ENCODE assay signal across 18 cellular contexts in genomic region chr7:102413611-102414010, GRCh38. TPM values are rescaled to one million over a fixed set of nuclear protein-coding genes. Genes with fewer than 3 reads are reported as not detected.
A peak's percentile ranks its signal among the peaks of the same experiment; 100 is the strongest.
DNase-seq lines count a peak whose midpoint lies in the region; ATAC-seq and TF ChIP-seq lines count a peak whose summit lies in the region.
"Had no signal": no experiment of that assay in that cellular context is flagged by ENCODE, and none has a peak within 500 bp of the region (broad histone marks: within the 10 kb centered on the region; RNA-seq: fewer than 3 reads in every experiment).

No MANE protein-coding gene starts in this region.

- DNase-seq in activated CD8-positive, alpha-beta memory T cell treated with anti-CD3 and anti-CD28 coated beads, Interleukin-2, amount 10 ng/mL, durations not matched to agents 7 days and 5 days, result no peak
- DNase-seq in activated CD8-positive, alpha-beta memory T cell treated with anti-CD3 and anti-CD28 coated beads, Interleukin-2, amount 50 U/mL, for 4 hours, result no peak
- DNase-seq in CD4-positive, alpha-beta T cell, result no peak
- no peak for DNase-seq in activated CD4-positive, alpha-beta memory T cell treated with anti-CD3 and anti-CD28 coated beads for 36 hours
- DNase-seq in naive thymus-derived CD4-positive, alpha-beta T cell, result no peak
- no peak for DNase-seq in RPMI8226
- DNase-seq: DMS79 treated with DMSO at 0.1 percent for 48 hours, GDM1, HCEC 1CT, Kasumi-1, NCI-H187 treated with DMSO at 0.1 percent for 48 hours, NCI-H2171, NCI-H446 treated with DMSO at 0.1 percent for 48 hours, NCI-H748 treated with DMSO at 0.1 percent for 48 hours had no signal

- peak overlapping the region; percentile 56 for H3K27ac Mint-ChIP-seq in activated CD8-positive, alpha-beta memory T cell treated with anti-CD3 and anti-CD28 coated beads, Interleukin-2, amount 10 ng/mL, durations not matched to agents 7 days and 5 days
- peak overlapping the region; percentile 39 for H3K27ac Mint-ChIP-seq in CD4-positive, alpha-beta T cell
- H3K27ac Mint-ChIP-seq in activated CD4-positive, alpha-beta memory T cell treated with anti-CD3 and anti-CD28 coated beads for 36 hours, result peak overlapping the region; percentile 23
- H3K27ac Mint-ChIP-seq in naive thymus-derived CD4-positive, alpha-beta T cell, result peak overlapping the region in 7 of 9 donors; percentile 13 to 96 (median 76)

- no peak overlapping the region for H3K4me3 Mint-ChIP-seq in activated CD8-positive, alpha-beta memory T cell treated with anti-CD3 and anti-CD28 coated beads, Interleukin-2, amount 10 ng/mL, durations not matched to agents 7 days and 5 days
- no peak overlapping the region for H3K4me3 Mint-ChIP-seq in CD4-positive, alpha-beta T cell
- H3K4me3 Mint-ChIP-seq in activated CD4-positive, alpha-beta memory T cell treated with anti-CD3 and anti-CD28 coated beads for 36 hours, result no peak overlapping the region
- no peak overlapping the region for H3K4me3 Mint-ChIP-seq in naive thymus-derived CD4-positive, alpha-beta T cell
- H3K4me3 Mint-ChIP-seq: CD14-positive monocyte had no signal

- peaks cover 48% of the 10 kb centered on the region for H3K36me3 Mint-ChIP-seq in activated CD8-positive, alpha-beta memory T cell treated with anti-CD3 and anti-CD28 coated beads, Interleukin-2, amount 10 ng/mL, durations not matched to agents 7 days and 5 days
- H3K36me3 Mint-ChIP-seq in CD4-positive, alpha-beta T cell (ENCODE audit: low read depth), result peaks cover 74% of the 10 kb centered on the region
- peaks cover 40% of the 10 kb centered on the region for H3K36me3 Mint-ChIP-seq in activated CD4-positive, alpha-beta memory T cell treated with anti-CD3 and anti-CD28 coated beads for 36 hours
- peaks cover 7 to 51% (median 27%) of the 10 kb centered on the region in 5 donors for H3K36me3 Mint-ChIP-seq in naive thymus-derived CD4-positive, alpha-beta T cell

- no peak overlapping the region for H3K27ac ChIP-seq in CD4-positive, alpha-beta T cell (ENCODE audit: low read depth, low read length)
- no peak overlapping the region for H3K27ac ChIP-seq in naive thymus-derived CD4-positive, alpha-beta T cell (ENCODE audit: low read depth, low read length)
- H3K27ac ChIP-seq: A549 had no signal

- H3K36me3 ChIP-seq in naive thymus-derived CD4-positive, alpha-beta T cell (ENCODE audit: control insufficient read depth in 2 of 3, insufficient read depth in 3 of 3, low read length in 3 of 3), result peaks cover 0 to 30% (median 0%) of the 10 kb centered on the region in 3 experiments

- H3K27me3 Mint-ChIP-seq in activated CD8-positive, alpha-beta memory T cell treated with anti-CD3 and anti-CD28 coated beads, Interleukin-2, amount 10 ng/mL, durations not matched to agents 7 days and 5 days, result no peaks in the 10 kb centered on the region
- H3K27me3 Mint-ChIP-seq in CD4-positive, alpha-beta T cell, result no peaks in the 10 kb centered on the region
- H3K27me3 Mint-ChIP-seq in activated CD4-positive, alpha-beta memory T cell treated with anti-CD3 and anti-CD28 coated beads for 36 hours, result no peaks in the 10 kb centered on the region
- H3K27me3 Mint-ChIP-seq in naive thymus-derived CD4-positive, alpha-beta T cell, result no peaks in the 10 kb centered on the region

- H3K4me1 Mint-ChIP-seq in activated CD8-positive, alpha-beta memory T cell treated with anti-CD3 and anti-CD28 coated beads, Interleukin-2, amount 10 ng/mL, durations not matched to agents 7 days and 5 days, result peaks cover 56% of the 10 kb centered on the region
- H3K4me1 Mint-ChIP-seq in CD4-positive, alpha-beta T cell (ENCODE audit: low read depth), result peaks cover 46% of the 10 kb centered on the region
- H3K4me1 Mint-ChIP-seq in activated CD4-positive, alpha-beta memory T cell treated with anti-CD3 and anti-CD28 coated beads for 36 hours (ENCODE audit: low read depth), result peaks cover 36% of the 10 kb centered on the region
- H3K4me1 Mint-ChIP-seq in naive thymus-derived CD4-positive, alpha-beta T cell, result peaks cover 32 to 59% (median 47%) of the 10 kb centered on the region in 7 donors

- H3K4me1 ChIP-seq in naive thymus-derived CD4-positive, alpha-beta T cell (ENCODE audit: control insufficient read depth in 2 of 2, insufficient read depth in 2 of 2, low read length in 2 of 2), result peaks cover 38 to 43% of the 10 kb centered on the region in 2 donors
- H3K4me1 ChIP-seq: A549 had no signal

- POLR2A ChIA-PET in CD4-positive, alpha-beta T cell (lab: Charles Lee), result interaction anchor here (4.2 to 4.4 kb wide), 2 partner anchors 12 to 18 kb away, joined by 61 to 111 read pairs; partner anchors contain the start of gene ORAI2
- POLR2A ChIA-PET in activated CD4-positive, alpha-beta memory T cell treated with anti-CD3 and anti-CD28 coated beads for 36 hours (lab: Charles Lee), result interaction anchor here (3.0 kb wide), 1 partner anchor 19 kb away, joined by 12 read pairs; the partner anchor contains the start of gene ORAI2
- POLR2A ChIA-PET in naive thymus-derived CD4-positive, alpha-beta T cell (lab: Charles Lee), result interaction anchor here (1.0 to 25.3 kb wide), 4 partner anchors 16 to 51 kb away, joined by 4 to 510 read pairs (median 13); partner anchors contain the start of genes ALKBH4, LRWD1, ORAI2 and PRKRIP1

- no peak overlapping the region for H3K4me3 ChIP-seq in naive thymus-derived CD4-positive, alpha-beta T cell (ENCODE audit: low read length)
- H3K4me3 ChIP-seq: A549 had no signal

- intact Hi-C loops in CD4-positive, alpha-beta T cell (cut with DNase I, micrococcal nuclease), result loop anchor here in 1 of 2 experiments (2.0 kb wide), 1 partner anchor 37 kb away; no protein-coding TSS in a partner anchor
- intact Hi-C loops in activated CD4-positive, alpha-beta memory T cell treated with anti-CD3 and anti-CD28 coated beads for 36 hours (cut with micrococcal nuclease), result no loop called here
- intact Hi-C loops in naive thymus-derived CD4-positive, alpha-beta T cell (cut with micrococcal nuclease), result loop anchor here in 1 of 2 donors (2.0 kb wide), 1 partner anchor 17 kb away; the partner anchor contains the start of gene PRKRIP1

- no peaks in the 10 kb centered on the region for H3K9me3 Mint-ChIP-seq in activated CD8-positive, alpha-beta memory T cell treated with anti-CD3 and anti-CD28 coated beads, Interleukin-2, amount 10 ng/mL, durations not matched to agents 7 days and 5 days (ENCODE audit: low read depth)
- H3K9me3 Mint-ChIP-seq in CD4-positive, alpha-beta T cell, result no peaks in the 10 kb centered on the region
- H3K9me3 Mint-ChIP-seq in activated CD4-positive, alpha-beta memory T cell treated with anti-CD3 and anti-CD28 coated beads for 36 hours, result no peaks in the 10 kb centered on the region
- peaks cover 0 to 3% (median 0%) of the 10 kb centered on the region in 11 donors for H3K9me3 Mint-ChIP-seq in naive thymus-derived CD4-positive, alpha-beta T cell

- no peak for ATAC-seq in activated CD8-positive, alpha-beta memory T cell treated with anti-CD3 and anti-CD28 coated beads, Interleukin-2, amount 10 ng/mL, durations not matched to agents 7 days and 5 days
- ATAC-seq in CD4-positive, alpha-beta T cell (ENCODE audit: poor library complexity), result no peak
- ATAC-seq in naive thymus-derived CD4-positive, alpha-beta T cell, result no peak
- ATAC-seq in GM19324 (IDR thresholded peaks at IDR 0.05; ENCODE audit: low FRiP score, unreplicated experiment) (no peak), HG02610 (IDR thresholded peaks at IDR 0.05; ENCODE audit: unreplicated experiment) (no peak)

- no peak for TF ChIP-seq CTCF in CD4-positive, alpha-beta T cell (IDR thresholded peaks at IDR 0.05)

- H3K9me3 ChIP-seq in CD4-positive, alpha-beta T cell (ENCODE audit: control insufficient read depth, low read length), result no peaks in the 10 kb centered on the region
- H3K9me3 ChIP-seq in naive thymus-derived CD4-positive, alpha-beta T cell (ENCODE audit: control insufficient read depth in 2 of 3, low read length in 3 of 3), result no peaks in the 10 kb centered on the region
- H3K9me3 ChIP-seq: A549 had no signal

- no peaks in the 10 kb centered on the region for H3K27me3 ChIP-seq in CD4-positive, alpha-beta T cell (ENCODE audit: control insufficient read depth, insufficient read depth, low read length)
- H3K27me3 ChIP-seq in naive thymus-derived CD4-positive, alpha-beta T cell (ENCODE audit: control insufficient read depth in 2 of 2, insufficient read depth in 2 of 2, low read length in 2 of 2), result no peaks in the 10 kb centered on the region

- CTCF ChIA-PET in activated CD8-positive, alpha-beta memory T cell treated with anti-CD3 and anti-CD28 coated beads, Interleukin-2, amount 10 ng/mL, durations not matched to agents 7 days and 5 days (lab: Charles Lee), result interaction anchor here (1.0 to 4.8 kb wide), 6 partner anchors 8 to 39 kb away, joined by 4 to 50 read pairs (median 17); partner anchors contain the start of gene ORAI2
- CTCF ChIA-PET in CD4-positive, alpha-beta T cell (lab: Charles Lee), result interaction anchor here (1.5 to 3.2 kb wide), 3 partner anchors 9 to 37 kb away, joined by 6 to 43 read pairs (median 11); no protein-coding TSS in a partner anchor
- CTCF ChIA-PET in activated CD4-positive, alpha-beta memory T cell treated with anti-CD3 and anti-CD28 coated beads for 36 hours (lab: Charles Lee), result interaction anchor here (1.0 to 2.3 kb wide), 5 partner anchors 9 to 36 kb away, joined by 3 to 18 read pairs (median 6); partner anchors contain the start of gene ORAI2
- CTCF ChIA-PET in naive thymus-derived CD4-positive, alpha-beta T cell (lab: Charles Lee), result interaction anchor here (0.7 to 5.9 kb wide), 7 partner anchors 9 to 51 kb away, joined by 3 to 44 read pairs (median 4); partner anchors contain the start of gene ALKBH4

RNA-seq across cellular contexts. Expression of gene PRKRIP1, which starts 17.4 kb away (rescaled TPM):
- 10 to 100 TPM; 22.2 to 34.5 TPM for total RNA-seq in activated CD8-positive, alpha-beta memory T cell treated with anti-CD3 and anti-CD28 coated beads, Interleukin-2, amount 10 ng/mL, durations not matched to agents 7 days and 5 days
- total RNA-seq in CD4-positive, alpha-beta T cell, result 10 to 100 TPM; 47.4 to 48.0 TPM
- total RNA-seq in activated CD4-positive, alpha-beta memory T cell treated with anti-CD3 and anti-CD28 coated beads for 36 hours, result 10 to 100 TPM; 20.8 to 22.6 TPM
- total RNA-seq in naive thymus-derived CD4-positive, alpha-beta T cell, result 10 to 100 TPM; 36.4 to 58.4 (median 47.0) TPM
- 10 to 100 TPM; 15.7 to 33.2 TPM for polyA plus RNA-seq in naive thymus-derived CD4-positive, alpha-beta T cell

RNA-seq across cellular contexts. Expression of gene ORAI2, which starts 19.8 kb away (rescaled TPM):
- total RNA-seq in activated CD8-positive, alpha-beta memory T cell treated with anti-CD3 and anti-CD28 coated beads, Interleukin-2, amount 10 ng/mL, durations not matched to agents 7 days and 5 days, result 10 to 100 TPM; 58.1 to 73.7 TPM
- total RNA-seq in CD4-positive, alpha-beta T cell, result 10 to 100 TPM; 12.3 to 16.5 TPM
- 10 to 100 TPM; 28.7 to 31.5 TPM for total RNA-seq in activated CD4-positive, alpha-beta memory T cell treated with anti-CD3 and anti-CD28 coated beads for 36 hours
- total RNA-seq in naive thymus-derived CD4-positive, alpha-beta T cell, result 10 to 100 TPM; 19.9 to 72.6 (median 26.2) TPM
- polyA plus RNA-seq in naive thymus-derived CD4-positive, alpha-beta T cell, result 10 to 100 TPM; 29.5 to 33.5 TPM

RNA-seq across cellular contexts. Expression of gene ALKBH4, which starts 51.1 kb away (rescaled TPM):
- 10 to 100 TPM; 11.2 to 14.6 TPM for total RNA-seq in activated CD8-positive, alpha-beta memory T cell treated with anti-CD3 and anti-CD28 coated beads, Interleukin-2, amount 10 ng/mL, durations not matched to agents 7 days and 5 days
- total RNA-seq in CD4-positive, alpha-beta T cell, result 1 to 10 TPM; 2.9 to 3.5 TPM
- total RNA-seq in activated CD4-positive, alpha-beta memory T cell treated with anti-CD3 and anti-CD28 coated beads for 36 hours, result 1 to 10 TPM; 7.7 to 7.8 TPM
- 10 to 100 TPM in 3 of 5 experiments, 1 to 10 TPM in 2; 4.0 to 14.3 (median 10.1) TPM for total RNA-seq in naive thymus-derived CD4-positive, alpha-beta T cell
- polyA plus RNA-seq in naive thymus-derived CD4-positive, alpha-beta T cell, result 10 to 100 TPM; 18.1 to 24.7 TPM

RNA-seq across cellular contexts. Expression of gene LRWD1, which starts 51.2 kb away (rescaled TPM):
- 10 to 100 TPM; 20.6 to 24.0 TPM for total RNA-seq in activated CD8-positive, alpha-beta memory T cell treated with anti-CD3 and anti-CD28 coated beads, Interleukin-2, amount 10 ng/mL, durations not matched to agents 7 days and 5 days
- total RNA-seq in CD4-positive, alpha-beta T cell, result 10 to 100 TPM; 12.9 to 13.9 TPM
- total RNA-seq in activated CD4-positive, alpha-beta memory T cell treated with anti-CD3 and anti-CD28 coated beads for 36 hours, result 10 to 100 TPM; 16.4 to 20.0 TPM
- total RNA-seq in naive thymus-derived CD4-positive, alpha-beta T cell, result 10 to 100 TPM; 12.4 to 25.3 (median 24.7) TPM
- 10 to 100 TPM in 1 of 2 donors, 1 to 10 TPM in 1; 8.7 to 18.5 TPM for polyA plus RNA-seq in naive thymus-derived CD4-positive, alpha-beta T cell

RNA-seq across cellular contexts. Expression of gene SPDYE6, which starts 57.4 kb away (rescaled TPM):
- total RNA-seq in activated CD8-positive, alpha-beta memory T cell treated with anti-CD3 and anti-CD28 coated beads, Interleukin-2, amount 10 ng/mL, durations not matched to agents 7 days and 5 days, result not detected
- not detected for total RNA-seq in CD4-positive, alpha-beta T cell
- not detected for total RNA-seq in activated CD4-positive, alpha-beta memory T cell treated with anti-CD3 and anti-CD28 coated beads for 36 hours
- total RNA-seq in naive thymus-derived CD4-positive, alpha-beta T cell, result under 1 TPM in 1 of 5 experiments, not detected in 4; 0.51 TPM
- polyA plus RNA-seq in naive thymus-derived CD4-positive, alpha-beta T cell, result under 1 TPM; 0.14 to 0.25 TPM
- polyA plus RNA-seq: A549 had no signal

Comparison
In these comparisons a context has a peak if more than half of its experiments do, and no peak if none do; other contexts are left out.
1. H3K27ac Mint-ChIP-seq: peak in every context shown above with its lines; median percentile 76 in naive thymus-derived CD4-positive, alpha-beta T cell; 56 in activated CD8-positive, alpha-beta memory T cell treated with anti-CD3 and anti-CD28 coated beads, Interleukin-2, amount 10 ng/mL, durations not matched to agents 7 days and 5 days; 39 in CD4-positive, alpha-beta T cell; 23 in activated CD4-positive, alpha-beta memory T cell treated with anti-CD3 and anti-CD28 coated beads for 36 hours.